1 cellular context compared by ENCODE assay signal in genomic region chr21:36718951-36719501, GRCh38.
TF ChIP-seq lines count a peak whose summit lies in the region.

No MANE protein-coding gene starts in this region.

TF ChIP-seq in H1, 55 proteins besides CTCF, POLR2A, EP300 and RAD21:
- no peak for TF ChIP-seq CEBPB (IDR thresholded peaks at IDR 0.05; ENCODE audit: low read depth, low read length)
- no peak for TF ChIP-seq BRCA1 (IDR thresholded peaks at IDR 0.05; ENCODE audit: low read depth, low read length)
- TF ChIP-seq EGR1 (IDR thresholded peaks at IDR 0.05; ENCODE audit: borderline replicate concordance, low read depth, low read length), result no peak
- no peak for TF ChIP-seq JUN (IDR thresholded peaks at IDR 0.05; ENCODE audit: low read depth, low read length)
- TF ChIP-seq CHD7 (IDR thresholded peaks at IDR 0.05; ENCODE audit: insufficient replicate concordance, low read length), result no peak
- TF ChIP-seq BCL11A (IDR thresholded peaks at IDR 0.05; ENCODE audit: low read depth in 2 of 2, low read length in 2 of 2), result no peak
- no peak for TF ChIP-seq GTF2F1 (IDR thresholded peaks at IDR 0.05; ENCODE audit: borderline replicate concordance, low read depth, low read length)
- TF ChIP-seq ASH2L (IDR thresholded peaks at IDR 0.05; ENCODE audit: low read length), result no peak
- TF ChIP-seq SP2 (IDR thresholded peaks at IDR 0.05; ENCODE audit: low read length), result no peak
- no peak for TF ChIP-seq E2F6 (IDR thresholded peaks at IDR 0.05)
- no peak for TF ChIP-seq TAF1 (IDR thresholded peaks at IDR 0.05; ENCODE audit: low read depth, low read length)
- TF ChIP-seq SIRT6 (IDR thresholded peaks at IDR 0.05; ENCODE audit: low read length), result no peak
- TF ChIP-seq TEAD4 (IDR thresholded peaks at IDR 0.05; ENCODE audit: low read depth, low read length), result no peak
